In the genomic region with DNA sequence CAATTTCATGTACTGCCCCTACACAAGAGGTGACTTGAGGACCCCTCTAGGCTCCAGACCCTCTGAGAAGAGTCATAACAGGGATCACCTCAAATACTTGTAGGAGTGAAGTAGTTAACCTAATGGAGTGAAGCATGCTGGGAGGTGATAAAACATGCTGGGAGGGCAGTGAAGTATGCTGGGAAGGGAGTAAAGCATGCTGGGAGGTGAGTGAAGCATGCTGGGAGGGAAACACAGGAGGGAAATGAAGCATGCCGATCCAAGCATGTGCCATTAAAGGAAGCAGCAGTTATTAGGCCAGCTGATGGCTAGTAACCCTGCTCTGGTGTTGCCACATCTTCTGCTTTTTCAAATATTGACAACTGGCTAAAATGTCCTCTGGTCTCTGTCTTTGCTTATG, we compare ENCODE assay signal across 29 cellular contexts.
"Had no signal": no experiment of that assay in that cellular context is flagged by ENCODE, and none has a peak within 500 bp of the region (broad histone marks: within the 10 kb centered on the region; RNA-seq: fewer than 3 reads in every experiment).

No MANE protein-coding gene starts in this region.

- H3K9me3 Mint-ChIP-seq: activated CD8-positive, alpha-beta T cell treated with anti-CD3 and anti-CD28 coated beads for 36 hours; activated naive CD8-positive, alpha-beta T cell treated with anti-CD3 and anti-CD28 coated beads, Interleukin-2, amount 50 U/mL, for 24 hours; activated T-helper 17 cell treated with anti-CD3 and anti-CD28 coated beads, Interleukin-2, amount 50 U/mL, for 72 hours; endodermal cell had no signal

- H3K4me1 ChIP-seq: adrenal gland, body of pancreas, colonic mucosa had no signal

- H3K4me1 Mint-ChIP-seq: activated B cell treated with CpG ODN at 0.5 μM for 24 hours; activated naive CD4-positive, alpha-beta T cell treated with anti-CD3 and anti-CD28 coated beads, Interleukin-2, amount 50 U/mL, for 24 hours; activated naive CD8-positive, alpha-beta T cell treated with anti-CD3 and anti-CD28 coated beads for 36 hours; activated naive CD8-positive, alpha-beta T cell treated with anti-CD3 and anti-CD28 coated beads, Interleukin-2, amount 50 U/mL, for 24 hours; activated T-helper 17 cell treated with anti-CD3 and anti-CD28 coated beads, Interleukin-2, amount 50 U/mL, for 72 hours had no signal

- DNase-seq: activated B cell treated with CpG ODN at 0.5 μM for 24 hours; activated CD4-positive, alpha-beta T cell treated with anti-CD3 and anti-CD28 coated beads for 48 hours; activated CD4-positive, alpha-beta T cell treated with anti-CD3 and anti-CD28 coated beads, Interleukin-2, amount 50 U/mL, for 1 hour; activated CD4-positive, alpha-beta T cell treated with anti-CD3 and anti-CD28 coated beads, Interleukin-2, amount 50 U/mL, for 48 hours; activated CD8-positive, alpha-beta memory T cell treated with anti-CD3 and anti-CD28 coated beads for 24 hours; activated CD8-positive, alpha-beta T cell treated with anti-CD3 and anti-CD28 coated beads for 36 hours; activated effector memory CD4-positive, alpha-beta T cell treated with anti-CD3 and anti-CD28 coated beads, Interleukin-2, amount 50 U/mL, for 16 hours; activated naive CD4-positive, alpha-beta T cell treated with anti-CD3 and anti-CD28 coated beads for 36 hours; activated naive CD8-positive, alpha-beta T cell treated with anti-CD3 and anti-CD28 coated beads for 36 hours; activated naive CD8-positive, alpha-beta T cell treated with anti-CD3 and anti-CD28 coated beads, Interleukin-2, amount 50 U/mL, for 24 hours; activated T-cell treated with anti-CD3 and anti-CD28 coated beads, Interleukin-2, amount 50 U/mL, for 4 hours; adrenal gland; amygdala; aorta; body of pancreas; caudate nucleus; colonic mucosa; effector CD8-positive, alpha-beta T cell; endodermal cell; foreskin fibroblast; head of caudate nucleus; T-helper 2 cell had no signal

- H3K27ac ChIP-seq: adrenal gland, body of pancreas, colonic mucosa, VCaP had no signal

- H3K27ac Mint-ChIP-seq: activated B cell treated with CpG ODN at 0.5 μM for 24 hours; activated CD8-positive, alpha-beta T cell treated with anti-CD3 and anti-CD28 coated beads for 36 hours; activated naive CD4-positive, alpha-beta T cell treated with anti-CD3 and anti-CD28 coated beads for 36 hours; activated naive CD4-positive, alpha-beta T cell treated with anti-CD3 and anti-CD28 coated beads, Interleukin-2, amount 50 U/mL, for 24 hours; activated naive CD8-positive, alpha-beta T cell treated with anti-CD3 and anti-CD28 coated beads for 36 hours; activated naive CD8-positive, alpha-beta T cell treated with anti-CD3 and anti-CD28 coated beads, Interleukin-2, amount 50 U/mL, for 24 hours; activated T-helper 17 cell treated with anti-CD3 and anti-CD28 coated beads, Interleukin-2, amount 50 U/mL, for 72 hours; endodermal cell had no signal

- H3K36me3 ChIP-seq: adrenal gland, colonic mucosa had no signal

- ATAC-seq: activated CD4-positive, CD25-positive, alpha-beta regulatory T cell treated with anti-CD3 and anti-CD28 coated beads, Interleukin-2, amount 50 U/mL, for 24 hours; activated CD8-positive, alpha-beta T cell treated with anti-CD3 and anti-CD28 coated beads for 36 hours; activated naive CD8-positive, alpha-beta T cell treated with anti-CD3 and anti-CD28 coated beads, Interleukin-2, amount 50 U/mL, for 24 hours; activated T-cell treated with anti-CD3 and anti-CD28 coated beads, Interleukin-2, amount 50 U/mL, for 4 hours; activated T-helper 17 cell treated with anti-CD3 and anti-CD28 coated beads, Interleukin-2, amount 50 U/mL, for 72 hours; body of pancreas; esophagus mucosa had no signal

- H3K9me3 ChIP-seq: adrenal gland, body of pancreas, colonic mucosa had no signal

- H3K27me3 Mint-ChIP-seq: activated B cell treated with CpG ODN at 0.5 μM for 24 hours; activated CD8-positive, alpha-beta T cell treated with anti-CD3 and anti-CD28 coated beads for 36 hours; activated naive CD4-positive, alpha-beta T cell treated with anti-CD3 and anti-CD28 coated beads, Interleukin-2, amount 50 U/mL, for 24 hours; activated naive CD8-positive, alpha-beta T cell treated with anti-CD3 and anti-CD28 coated beads for 36 hours; activated naive CD8-positive, alpha-beta T cell treated with anti-CD3 and anti-CD28 coated beads, Interleukin-2, amount 50 U/mL, for 24 hours; activated T-helper 17 cell treated with anti-CD3 and anti-CD28 coated beads, Interleukin-2, amount 50 U/mL, for 72 hours had no signal

- H3K36me3 Mint-ChIP-seq: activated naive CD4-positive, alpha-beta T cell treated with anti-CD3 and anti-CD28 coated beads, Interleukin-2, amount 50 U/mL, for 24 hours; activated naive CD8-positive, alpha-beta T cell treated with anti-CD3 and anti-CD28 coated beads for 36 hours had no signal

- FAIRE-seq: frontal cortex, TTC549 had no signal

- H3K4me3 Mint-ChIP-seq: activated B cell treated with CpG ODN at 0.5 μM for 24 hours; activated CD8-positive, alpha-beta T cell treated with anti-CD3 and anti-CD28 coated beads for 36 hours; activated naive CD4-positive, alpha-beta T cell treated with anti-CD3 and anti-CD28 coated beads for 36 hours; activated naive CD4-positive, alpha-beta T cell treated with anti-CD3 and anti-CD28 coated beads, Interleukin-2, amount 50 U/mL, for 24 hours; activated naive CD8-positive, alpha-beta T cell treated with anti-CD3 and anti-CD28 coated beads for 36 hours; activated naive CD8-positive, alpha-beta T cell treated with anti-CD3 and anti-CD28 coated beads, Interleukin-2, amount 50 U/mL, for 24 hours; activated T-cell treated with anti-CD3 and anti-CD28 coated beads, Interleukin-2, amount 50 U/mL, for 4 hours; activated T-helper 17 cell treated with anti-CD3 and anti-CD28 coated beads, Interleukin-2, amount 50 U/mL, for 72 hours; endodermal cell had no signal

- H3K4me3 ChIP-seq: adrenal gland, body of pancreas, colonic mucosa had no signal

- H3K27me3 ChIP-seq: adrenal gland, body of pancreas, colonic mucosa had no signal
